ENCODE assay signal across 17 cellular contexts in the genomic region with DNA sequence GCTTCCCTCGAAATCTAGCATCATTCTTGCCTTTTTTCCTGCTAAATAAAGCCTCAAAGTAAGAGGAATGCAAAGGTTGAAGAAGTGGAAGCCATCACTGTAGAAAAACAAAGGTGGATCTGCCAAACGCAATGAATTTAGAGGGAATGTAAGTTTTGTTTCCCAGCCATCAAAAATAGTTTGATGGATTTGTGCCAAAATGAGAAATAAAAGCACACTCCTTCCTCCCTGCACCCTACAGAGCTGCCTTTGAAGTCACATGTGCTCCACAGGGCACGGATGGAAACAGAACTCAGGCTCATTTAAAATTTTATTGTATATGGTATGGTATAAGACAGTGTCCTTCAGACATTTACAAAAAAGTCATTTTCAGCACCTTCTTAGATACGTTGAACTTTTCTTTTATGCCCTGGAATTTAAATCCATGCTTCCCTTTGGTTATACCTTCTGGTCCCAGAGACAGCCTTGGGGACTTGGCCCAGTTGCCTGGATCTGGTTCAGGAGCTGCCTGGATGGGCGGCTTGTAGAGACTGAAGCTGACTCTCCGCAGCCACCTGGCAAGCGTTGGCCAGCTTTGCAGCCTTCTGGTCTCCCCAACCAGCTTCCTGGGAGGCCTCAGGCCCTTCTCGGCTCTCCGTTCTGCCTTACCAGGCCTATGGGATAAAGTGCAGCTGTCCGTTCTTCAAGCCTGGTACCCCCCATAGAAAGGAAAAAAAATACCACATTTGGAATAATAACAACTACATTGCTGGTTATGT.
DNase-seq lines count a peak whose midpoint lies in the region; ATAC-seq, FAIRE-seq and TF ChIP-seq lines count a peak whose summit lies in the region.
"Had no signal": no experiment of that assay in that cellular context is flagged by ENCODE, and none has a peak within 500 bp of the region (broad histone marks: within the 10 kb centered on the region; RNA-seq: fewer than 3 reads in every experiment).

No MANE protein-coding gene starts in this region.

- in situ Hi-C loops in K562 (cut with MboI): no loop called here

- H3K27me3 ChIP-seq in heart left ventricle: no peaks in the 10 kb centered on the region
- no peaks in the 10 kb centered on the region for H3K27me3 ChIP-seq in K562 (ENCODE audit: control insufficient read depth in 2 of 2, insufficient read depth in 2 of 2, low read length in 2 of 2)
- H3K27me3 ChIP-seq: BLaER1 treated with 17β-estradiol and CSF1 and Interleukin-3, amounts not matched to agents 10 nM and 100 nM had no signal

- H3K36me3 ChIP-seq in heart left ventricle (no peaks in the 10 kb centered on the region), K562 (ENCODE audit: control insufficient read depth, insufficient read depth, low read length) (no peaks in the 10 kb centered on the region; the same call in 2 of the 3 replicates)
- H3K36me3 ChIP-seq: BLaER1 treated with 17β-estradiol and CSF1 and Interleukin-3, amounts not matched to agents 10 nM and 100 nM had no signal

- H3K4me2 ChIP-seq in K562 (ENCODE audit: insufficient read depth, low read length): no peak overlapping the region
- H3K4me2 ChIP-seq: BLaER1 treated with 17β-estradiol and CSF1 and Interleukin-3, amounts not matched to agents 10 nM and 100 nM had no signal

- H3K4me3 ChIP-seq in heart left ventricle (no peak overlapping the region), K562 (no peak overlapping the region)
- H3K4me3 ChIP-seq: BLaER1 treated with 17β-estradiol and CSF1 and Interleukin-3, amounts not matched to agents 10 nM and 100 nM; GM12878; GM23248 had no signal

- CTCF ChIA-PET in K562 (lab: Yijun Ruan, JAX; ENCODE audit: low intra/inter-chr PET ratio): no interaction called here

- TF ChIP-seq CTCF in heart left ventricle (IDR thresholded peaks at IDR 0.05): no peak
- TF ChIP-seq CTCF in K562 (IDR thresholded peaks at IDR 0.05 in 2 of 3, conservative IDR thresholded peaks at IDR 0.05 in 1 of 3; ENCODE audit: insufficient read depth in 2 of 3, low read depth in 1 of 3, low read length in 3 of 3): no peak

- FAIRE-seq in K562 (lab: Jason Lieb, UNC): no peak
- FAIRE-seq in frontal cortex (lab: Jason Lieb, UNC): no peak
- FAIRE-seq: GM12878, GM18507 had no signal

- H3K9me1 ChIP-seq in K562 (ENCODE audit: control insufficient read depth, insufficient read depth, low read length): no peaks in the 10 kb centered on the region

- no peak for TF ChIP-seq EP300 in K562 (IDR thresholded peaks at IDR 0.05; ENCODE audit: low read length)

- POLR2A ChIA-PET in K562 (lab: Yijun Ruan, JAX): interaction anchor here (0.6 to 1.1 kb wide), 3 partner anchors 10 to 30 kb away, joined by 3 read pairs; no protein-coding TSS in a partner anchor

- BruUV-seq in K562 (replicated peaks; lab: Mats Ljungman, UMichigan): no TSS peak

- H3K4me1 ChIP-seq in heart left ventricle (no peaks in the 10 kb centered on the region), K562 (replicated peaks in 1 of 2; ENCODE audit: control insufficient read depth in 2 of 2, insufficient read depth in 2 of 2, low read length in 2 of 2) (peaks cover 0 to 11% of the 10 kb centered on the region in 2 experiments; a peak in 2 of 5 replicates)
- H3K4me1 ChIP-seq: BLaER1 treated with 17β-estradiol and CSF1 and Interleukin-3, amounts not matched to agents 10 nM and 100 nM had no signal

- peaks cover 0 to 5% (median 0%) of the 10 kb centered on the region in 12 donors for H3K9me3 ChIP-seq in heart left ventricle
- H3K9me3 ChIP-seq in K562 (replicated peaks; ENCODE audit: control insufficient read depth, insufficient read depth, low read depth, low read length): peaks cover 4% of the 10 kb centered on the region; the same call in 1 of the 2 replicates

- H3K27ac ChIP-seq in heart left ventricle (no peak overlapping the region), K562 (ENCODE audit: extremely low read depth, low read depth, low read length) (no peak overlapping the region), cingulate gyrus (ENCODE audit: low read depth, low read length) (peak overlapping the region; percentile 8), temporal lobe (ENCODE audit: low read depth, low read length) (peak overlapping the region; percentile 40)
- H3K27ac ChIP-seq: 22Rv1; BLaER1 treated with 17β-estradiol and CSF1 and Interleukin-3, amounts not matched to agents 10 nM and 100 nM; GM23248 had no signal

- no peak overlapping the region for H3K9ac ChIP-seq in K562 (ENCODE audit: insufficient read depth in 1 of 2, low read depth in 2 of 2, low read length in 2 of 2)
- H3K9ac ChIP-seq: BLaER1 treated with 17β-estradiol and CSF1 and Interleukin-3, amounts not matched to agents 10 nM and 100 nM; GM23248 had no signal

- no peak for TF ChIP-seq RAD21 in K562 (CRISPR knock-in tag; conservative IDR thresholded peaks at IDR 0.05 in 1 of 2, IDR thresholded peaks at IDR 0.05 in 1 of 2)

- no peak for ATAC-seq in Right ventricle myocardium inferior
- no peak for ATAC-seq in heart left ventricle
- no peak for ATAC-seq in K562
- ATAC-seq: GM12878 had no signal

- H2AFZ ChIP-seq in K562 (ENCODE audit: low read depth, low read length): peak overlapping the region; percentile 11; the same call in 1 of the 2 replicates
- H2AFZ ChIP-seq: GM23248 had no signal

- peak; percentile 40 for DNase-seq in Right ventricle myocardium inferior (ENCODE audit: missing footprints)
- DNase-seq in heart left ventricle: no peak
- no peak for DNase-seq in K562 (ENCODE audit: extremely low read depth in 1 of 4, low spot score in 3 of 4)
- no peak for DNase-seq in SW 1271 (lab: John Stamatoyannopoulos, UW)
- DNase-seq in foreskin melanocyte: no peak
- DNase-seq in frontal cortex (ENCODE audit: low spot score in 2 of 2): no peak
- DNase-seq: Calu3; CD4-positive, CD25-positive, alpha-beta regulatory T cell; DMS 273 treated with DMSO at 0.1 percent for 48 hours; GM23248; H7 had no signal

- H4K20me1 ChIP-seq in K562 (replicated peaks; ENCODE audit: control insufficient read depth, insufficient read depth, low read length): no peaks in the 10 kb centered on the region
- H4K20me1 ChIP-seq: BLaER1 treated with 17β-estradiol and CSF1 and Interleukin-3, amounts not matched to agents 10 nM and 100 nM had no signal

- TF ChIP-seq POLR2A in heart left ventricle (IDR thresholded peaks at IDR 0.05) (no peak), K562 (conservative IDR thresholded peaks at IDR 0.05) (no peak)

- 76 to 81% (median 78%) methylated on average over 10 of the region's 10 CpGs for WGBS in heart left ventricle, 4 donors
- 44% methylated on average over 10 of the region's 10 CpGs for WGBS in K562 (ENCODE audit: insufficient coverage, low coverage, missing lambda C conversion rate)

- intact Hi-C loops in Right ventricle myocardium inferior (cut with DNase I) (no loop called here), heart left ventricle (cut with DNase I) (no loop called here), K562 (cut with micrococcal nuclease) (no loop called here)

- H3K79me2 ChIP-seq in K562 (ENCODE audit: control insufficient read depth, insufficient read depth, low read length): 0 out of 3 replicates have a peak, but pooled peaks cover 3% of the 10 kb centered on the region

TF ChIP-seq in K562, 482 proteins besides CTCF, POLR2A, EP300 and RAD21 (continues in another document):
- TF ChIP-seq, protein P1, sequence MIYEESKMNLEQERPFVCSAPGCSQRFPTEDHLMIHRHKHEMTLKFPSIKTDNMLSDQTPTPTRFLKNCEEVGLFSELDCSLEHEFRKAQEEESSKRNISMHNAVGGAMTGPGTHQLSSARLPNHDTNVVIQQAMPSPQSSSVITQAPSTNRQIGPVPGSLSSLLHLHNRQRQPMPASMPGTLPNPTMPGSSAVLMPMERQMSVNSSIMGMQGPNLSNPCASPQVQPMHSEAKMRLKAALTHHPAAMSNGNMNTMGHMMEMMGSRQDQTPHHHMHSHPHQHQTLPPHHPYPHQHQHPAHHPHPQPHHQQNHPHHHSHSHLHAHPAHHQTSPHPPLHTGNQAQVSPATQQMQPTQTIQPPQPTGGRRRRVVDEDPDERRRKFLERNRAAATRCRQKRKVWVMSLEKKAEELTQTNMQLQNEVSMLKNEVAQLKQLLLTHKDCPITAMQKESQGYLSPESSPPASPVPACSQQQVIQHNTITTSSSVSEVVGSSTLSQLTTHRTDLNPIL (CRISPR knock-in tag; IDR thresholded peaks at IDR 0.05): no peak
- TF ChIP-seq NR4A1 (CRISPR knock-in tag; IDR thresholded peaks at IDR 0.05) (no peak), NR4A1 (tag; IDR thresholded peaks at IDR 0.05) (no peak), RFX1 (IDR thresholded peaks at IDR 0.05) (no peak), ZKSCAN3 (CRISPR knock-in tag; IDR thresholded peaks at IDR 0.05) (no peak), HMG20A (CRISPR knock-in tag; conservative IDR thresholded peaks at IDR 0.05) (no peak), NCOR1 (IDR thresholded peaks at IDR 0.05) (no peak), SRSF3 (IDR thresholded peaks at IDR 0.05; ENCODE audit: insufficient read depth, low read length) (no peak), NCOA4 (IDR thresholded peaks at IDR 0.05; ENCODE audit: partially characterized antibody) (no peak)
- TF ChIP-seq, protein P2, sequence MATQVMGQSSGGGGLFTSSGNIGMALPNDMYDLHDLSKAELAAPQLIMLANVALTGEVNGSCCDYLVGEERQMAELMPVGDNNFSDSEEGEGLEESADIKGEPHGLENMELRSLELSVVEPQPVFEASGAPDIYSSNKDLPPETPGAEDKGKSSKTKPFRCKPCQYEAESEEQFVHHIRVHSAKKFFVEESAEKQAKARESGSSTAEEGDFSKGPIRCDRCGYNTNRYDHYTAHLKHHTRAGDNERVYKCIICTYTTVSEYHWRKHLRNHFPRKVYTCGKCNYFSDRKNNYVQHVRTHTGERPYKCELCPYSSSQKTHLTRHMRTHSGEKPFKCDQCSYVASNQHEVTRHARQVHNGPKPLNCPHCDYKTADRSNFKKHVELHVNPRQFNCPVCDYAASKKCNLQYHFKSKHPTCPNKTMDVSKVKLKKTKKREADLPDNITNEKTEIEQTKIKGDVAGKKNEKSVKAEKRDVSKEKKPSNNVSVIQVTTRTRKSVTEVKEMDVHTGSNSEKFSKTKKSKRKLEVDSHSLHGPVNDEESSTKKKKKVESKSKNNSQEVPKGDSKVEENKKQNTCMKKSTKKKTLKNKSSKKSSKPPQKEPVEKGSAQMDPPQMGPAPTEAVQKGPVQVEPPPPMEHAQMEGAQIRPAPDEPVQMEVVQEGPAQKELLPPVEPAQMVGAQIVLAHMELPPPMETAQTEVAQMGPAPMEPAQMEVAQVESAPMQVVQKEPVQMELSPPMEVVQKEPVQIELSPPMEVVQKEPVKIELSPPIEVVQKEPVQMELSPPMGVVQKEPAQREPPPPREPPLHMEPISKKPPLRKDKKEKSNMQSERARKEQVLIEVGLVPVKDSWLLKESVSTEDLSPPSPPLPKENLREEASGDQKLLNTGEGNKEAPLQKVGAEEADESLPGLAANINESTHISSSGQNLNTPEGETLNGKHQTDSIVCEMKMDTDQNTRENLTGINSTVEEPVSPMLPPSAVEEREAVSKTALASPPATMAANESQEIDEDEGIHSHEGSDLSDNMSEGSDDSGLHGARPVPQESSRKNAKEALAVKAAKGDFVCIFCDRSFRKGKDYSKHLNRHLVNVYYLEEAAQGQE (CRISPR knock-in tag; IDR thresholded peaks at IDR 0.05; ENCODE audit: low read depth): no peak

Comparison
In these comparisons a context has a peak if more than half of its experiments do, and no peak if none do; other contexts are left out.
1. H3K27ac ChIP-seq: peak in cingulate gyrus (single experiment) and temporal lobe (single experiment); none in heart left ventricle (0 of 12) and K562 (single experiment).